ENCODE assay signal across 8 cellular contexts in genomic region chr10:22316286-22317120, GRCh38. TPM values are rescaled to one million over a fixed set of nuclear protein-coding genes. Genes with fewer than 3 reads are reported as not detected.
A peak's percentile ranks its signal among the peaks of the same experiment; 100 is the strongest.
DNase-seq lines count a peak whose midpoint lies in the region; ATAC-seq, FAIRE-seq and TF ChIP-seq lines count a peak whose summit lies in the region.

Gene COMMD3 (plus strand): TSS chr10:22316388. CDS start chr10:22316418, 30 bp downstream.

- CTCF ChIA-PET in WTC11 (lab: Charles Lee) = interaction anchor here (1.1 to 1.4 kb wide), 2 partner anchors 313 to 323 kb away, joined by 3 to 4 read pairs; partner anchors contain the start of gene DNAJC1

- ATAC-seq in GM18508 (IDR thresholded peaks at IDR 0.05; ENCODE audit: insufficient read depth, unreplicated experiment) = peak; percentile 35
- peak; percentile 70 for ATAC-seq in HG02970 (IDR thresholded peaks at IDR 0.05; ENCODE audit: low FRiP score, unreplicated experiment)
- ATAC-seq in WTC11 = peak; percentile 72
- ATAC-seq in central memory CD8-positive, alpha-beta T cell (replicated peaks; ENCODE audit: extremely low read depth, poor library complexity, severe bottlenecking) = peak; percentile 72

- no peak within 1 kb of the TSS for H3K27ac Mint-ChIP-seq in WTC11
- H3K27ac Mint-ChIP-seq in central memory CD8-positive, alpha-beta T cell (ENCODE audit: low read depth) = peak within 1 kb of the TSS; percentile 96

- POLR2A ChIA-PET in WTC11 (lab: Charles Lee) = interaction anchor here (0.5 to 1.3 kb wide), 3 partner anchors 29 to 87 kb away, joined by 3 to 6 read pairs (median 4); partner anchors contain the start of gene SPAG6

- DNase-seq in NCI-H2196 (lab: John Stamatoyannopoulos, UW; ENCODE audit: unreplicated experiment) (peak; percentile 78), WTC11 (ENCODE audit: low spot score) (peak; percentile 81)
- DNase-seq in central memory CD8-positive, alpha-beta T cell (ENCODE audit: low spot score in 2 of 2) = peak; percentile 61 to 66
- peak; percentile 73 for DNase-seq in stimulated activated CD4-positive, alpha-beta T cell treated with anti-CD3 and anti-CD28 coated beads, Interleukin-12 subunit alpha, Interleukin-12 subunit beta, amount 100 ng/mL, for 4 hours

- H3K79me2 ChIP-seq in ACC112 (ENCODE audit: control insufficient read depth, insufficient read depth, low read length, unreplicated experiment) = peaks cover 24% of the 10 kb centered on the region

- no peaks in the 10 kb centered on the region for H3K36me3 Mint-ChIP-seq in WTC11
- H3K36me3 Mint-ChIP-seq in central memory CD8-positive, alpha-beta T cell (ENCODE audit: insufficient read depth) = peaks cover 11% of the 10 kb centered on the region

- peaks cover 85% of the 10 kb centered on the region for H3K27me3 Mint-ChIP-seq in WTC11 (ENCODE audit: low read depth)
- H3K27me3 Mint-ChIP-seq in central memory CD8-positive, alpha-beta T cell = peaks cover 2% of the 10 kb centered on the region

- no peaks in the 10 kb centered on the region for H3K36me3 ChIP-seq in ACC112 (ENCODE audit: insufficient read depth, low read length)

- H3K27ac ChIP-seq in ACC112 (ENCODE audit: low read depth, low read length) = peak within 1 kb of the TSS; percentile 87

- no peak for TF ChIP-seq CTCF in WTC11 (IDR thresholded peaks at IDR 0.05)

- H3K4me3 Mint-ChIP-seq in WTC11 = peak within 1 kb of the TSS; percentile 81
- H3K4me3 Mint-ChIP-seq in central memory CD8-positive, alpha-beta T cell = peak within 1 kb of the TSS; percentile 94

- H3K4me1 Mint-ChIP-seq in WTC11 = peaks cover 39% of the 10 kb centered on the region
- H3K4me1 Mint-ChIP-seq in central memory CD8-positive, alpha-beta T cell = peaks cover 23% of the 10 kb centered on the region

- peak within 1 kb of the TSS; percentile 84 for H3K4me3 ChIP-seq in ACC112 (ENCODE audit: low read depth, low read length)

- FAIRE-seq in islet of Langerhans (lab: Jason Lieb, UNC) = peak; percentile 9

- H3K27me3 ChIP-seq in ACC112 (ENCODE audit: insufficient read depth, low read length) = no peaks in the 10 kb centered on the region

- no peaks in the 10 kb centered on the region for H3K9me3 Mint-ChIP-seq in WTC11
- H3K9me3 Mint-ChIP-seq in central memory CD8-positive, alpha-beta T cell = no peaks in the 10 kb centered on the region

- peak within 1 kb of the TSS; percentile 69 for H2AFZ ChIP-seq in ACC112 (ENCODE audit: low read length, unreplicated experiment)

- H3K4me1 ChIP-seq in ACC112 (ENCODE audit: control insufficient read depth, insufficient read depth, low read length, unreplicated experiment) = peaks cover 31% of the 10 kb centered on the region

TF ChIP-seq in WTC11, 78 proteins besides CTCF, POLR2A, EP300 and RAD21 (continues in another document):
- TF ChIP-seq KAT7 (CRISPR knock-in tag; IDR thresholded peaks at IDR 0.05; ENCODE audit: borderline replicate concordance) (0 out of 2 replicates have a peak, but pooled peaks have one; percentile 53), USF2 (CRISPR knock-in tag; IDR thresholded peaks at IDR 0.05) (peak; percentile 91), ETV6 (CRISPR knock-in tag; IDR thresholded peaks at IDR 0.05) (no peak), MXD4 (CRISPR knock-in tag; IDR thresholded peaks at IDR 0.05; ENCODE audit: borderline replicate concordance) (no peak), ZNF232 (CRISPR knock-in tag; IDR thresholded peaks at IDR 0.05) (peak; percentile 54; the same call in 1 of the 2 replicates), SOX15 (CRISPR knock-in tag; IDR thresholded peaks at IDR 0.05) (no peak), ATF2 (CRISPR knock-in tag; IDR thresholded peaks at IDR 0.05; ENCODE audit: borderline replicate concordance, low read depth) (no peak), JUN (CRISPR knock-in tag; IDR thresholded peaks at IDR 0.05) (no peak), TP53 (CRISPR knock-in tag; IDR thresholded peaks at IDR 0.05) (no peak), GTF2I (CRISPR knock-in tag; conservative IDR thresholded peaks at IDR 0.05) (no peak), ZNF219 (CRISPR knock-in tag; IDR thresholded peaks at IDR 0.05; ENCODE audit: borderline replicate concordance) (no peak), ZNF138 (CRISPR knock-in tag; conservative IDR thresholded peaks at IDR 0.05) (no peak), SMAD3 (CRISPR knock-in tag; IDR thresholded peaks at IDR 0.05; ENCODE audit: borderline replicate concordance) (no peak), RORB (CRISPR knock-in tag; IDR thresholded peaks at IDR 0.05) (no peak), ZNF396 (CRISPR knock-in tag; IDR thresholded peaks at IDR 0.05; ENCODE audit: borderline replicate concordance) (no peak), ATF1 (CRISPR knock-in tag; IDR thresholded peaks at IDR 0.05) (no peak), ZNF121 (CRISPR knock-in tag; IDR thresholded peaks at IDR 0.05) (no peak)
- TF ChIP-seq, protein P1, sequence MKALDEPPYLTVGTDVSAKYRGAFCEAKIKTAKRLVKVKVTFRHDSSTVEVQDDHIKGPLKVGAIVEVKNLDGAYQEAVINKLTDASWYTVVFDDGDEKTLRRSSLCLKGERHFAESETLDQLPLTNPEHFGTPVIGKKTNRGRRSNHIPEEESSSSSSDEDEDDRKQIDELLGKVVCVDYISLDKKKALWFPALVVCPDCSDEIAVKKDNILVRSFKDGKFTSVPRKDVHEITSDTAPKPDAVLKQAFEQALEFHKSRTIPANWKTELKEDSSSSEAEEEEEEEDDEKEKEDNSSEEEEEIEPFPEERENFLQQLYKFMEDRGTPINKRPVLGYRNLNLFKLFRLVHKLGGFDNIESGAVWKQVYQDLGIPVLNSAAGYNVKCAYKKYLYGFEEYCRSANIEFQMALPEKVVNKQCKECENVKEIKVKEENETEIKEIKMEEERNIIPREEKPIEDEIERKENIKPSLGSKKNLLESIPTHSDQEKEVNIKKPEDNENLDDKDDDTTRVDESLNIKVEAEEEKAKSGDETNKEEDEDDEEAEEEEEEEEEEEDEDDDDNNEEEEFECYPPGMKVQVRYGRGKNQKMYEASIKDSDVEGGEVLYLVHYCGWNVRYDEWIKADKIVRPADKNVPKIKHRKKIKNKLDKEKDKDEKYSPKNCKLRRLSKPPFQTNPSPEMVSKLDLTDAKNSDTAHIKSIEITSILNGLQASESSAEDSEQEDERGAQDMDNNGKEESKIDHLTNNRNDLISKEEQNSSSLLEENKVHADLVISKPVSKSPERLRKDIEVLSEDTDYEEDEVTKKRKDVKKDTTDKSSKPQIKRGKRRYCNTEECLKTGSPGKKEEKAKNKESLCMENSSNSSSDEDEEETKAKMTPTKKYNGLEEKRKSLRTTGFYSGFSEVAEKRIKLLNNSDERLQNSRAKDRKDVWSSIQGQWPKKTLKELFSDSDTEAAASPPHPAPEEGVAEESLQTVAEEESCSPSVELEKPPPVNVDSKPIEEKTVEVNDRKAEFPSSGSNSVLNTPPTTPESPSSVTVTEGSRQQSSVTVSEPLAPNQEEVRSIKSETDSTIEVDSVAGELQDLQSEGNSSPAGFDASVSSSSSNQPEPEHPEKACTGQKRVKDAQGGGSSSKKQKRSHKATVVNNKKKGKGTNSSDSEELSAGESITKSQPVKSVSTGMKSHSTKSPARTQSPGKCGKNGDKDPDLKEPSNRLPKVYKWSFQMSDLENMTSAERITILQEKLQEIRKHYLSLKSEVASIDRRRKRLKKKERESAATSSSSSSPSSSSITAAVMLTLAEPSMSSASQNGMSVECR (CRISPR knock-in tag; IDR thresholded peaks at IDR 0.05; ENCODE audit: borderline replicate concordance) = no peak; the same call in 1 of the 2 replicates
- TF ChIP-seq, protein P2, sequence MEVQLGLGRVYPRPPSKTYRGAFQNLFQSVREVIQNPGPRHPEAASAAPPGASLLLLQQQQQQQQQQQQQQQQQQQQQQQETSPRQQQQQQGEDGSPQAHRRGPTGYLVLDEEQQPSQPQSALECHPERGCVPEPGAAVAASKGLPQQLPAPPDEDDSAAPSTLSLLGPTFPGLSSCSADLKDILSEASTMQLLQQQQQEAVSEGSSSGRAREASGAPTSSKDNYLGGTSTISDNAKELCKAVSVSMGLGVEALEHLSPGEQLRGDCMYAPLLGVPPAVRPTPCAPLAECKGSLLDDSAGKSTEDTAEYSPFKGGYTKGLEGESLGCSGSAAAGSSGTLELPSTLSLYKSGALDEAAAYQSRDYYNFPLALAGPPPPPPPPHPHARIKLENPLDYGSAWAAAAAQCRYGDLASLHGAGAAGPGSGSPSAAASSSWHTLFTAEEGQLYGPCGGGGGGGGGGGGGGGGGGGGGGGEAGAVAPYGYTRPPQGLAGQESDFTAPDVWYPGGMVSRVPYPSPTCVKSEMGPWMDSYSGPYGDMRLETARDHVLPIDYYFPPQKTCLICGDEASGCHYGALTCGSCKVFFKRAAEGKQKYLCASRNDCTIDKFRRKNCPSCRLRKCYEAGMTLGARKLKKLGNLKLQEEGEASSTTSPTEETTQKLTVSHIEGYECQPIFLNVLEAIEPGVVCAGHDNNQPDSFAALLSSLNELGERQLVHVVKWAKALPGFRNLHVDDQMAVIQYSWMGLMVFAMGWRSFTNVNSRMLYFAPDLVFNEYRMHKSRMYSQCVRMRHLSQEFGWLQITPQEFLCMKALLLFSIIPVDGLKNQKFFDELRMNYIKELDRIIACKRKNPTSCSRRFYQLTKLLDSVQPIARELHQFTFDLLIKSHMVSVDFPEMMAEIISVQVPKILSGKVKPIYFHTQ (CRISPR knock-in tag; IDR thresholded peaks at IDR 0.05) = no peak
- TF ChIP-seq, protein P3, sequence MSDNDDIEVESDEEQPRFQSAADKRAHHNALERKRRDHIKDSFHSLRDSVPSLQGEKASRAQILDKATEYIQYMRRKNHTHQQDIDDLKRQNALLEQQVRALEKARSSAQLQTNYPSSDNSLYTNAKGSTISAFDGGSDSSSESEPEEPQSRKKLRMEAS (CRISPR knock-in tag; IDR thresholded peaks at IDR 0.05) = peak; percentile 63; the same call in 1 of the 2 replicates

RNA-seq across cellular contexts. Expression of gene COMMD3, which starts in this region (rescaled TPM):
- 2.6 to 3.6 TPM (median 3.5 TPM) in 3 replicates for total RNA-seq in WTC11 (2021)

Comparison
In these comparisons a context has a peak if more than half of its experiments do, and no peak if none do; other contexts are left out.
1. Peak in every context shown above with its lines: DNase-seq, ATAC-seq, H3K4me3 ChIP-seq and H3K27ac ChIP-seq.